In the genomic region with DNA sequence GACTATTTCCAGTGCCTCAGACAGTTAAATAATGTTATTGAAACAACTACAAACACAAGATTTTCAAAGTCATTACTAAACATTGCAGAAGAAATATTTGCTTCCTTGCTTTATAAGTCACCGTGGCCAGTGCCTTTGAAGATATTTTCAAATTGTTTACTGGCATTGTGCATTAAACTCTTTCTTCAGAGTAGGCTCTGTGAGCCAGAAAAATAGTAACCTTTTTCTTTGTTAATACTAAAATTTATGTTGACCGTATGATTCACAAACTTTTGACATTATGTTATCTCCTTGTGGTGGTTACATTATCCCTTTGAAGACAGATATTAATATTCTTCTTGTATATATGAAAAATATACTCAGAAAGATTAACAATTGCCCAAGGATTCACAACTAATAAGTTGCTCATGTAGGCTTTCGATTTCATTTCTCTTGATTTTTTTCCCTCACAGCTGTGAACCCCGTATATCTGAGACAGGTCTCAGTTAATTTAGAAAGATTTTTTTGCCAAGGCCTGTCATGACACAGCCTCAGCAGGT, we compare ENCODE assay signal across 1 cellular context.
TF ChIP-seq lines count a peak whose summit lies in the region.

No MANE protein-coding gene starts in this region.

TF ChIP-seq in IMR-90, 13 proteins besides CTCF, POLR2A, EP300 and RAD21:
- no peak for TF ChIP-seq CHD1 (IDR thresholded peaks at IDR 0.05; ENCODE audit: low read depth, low read length)
- no peak for TF ChIP-seq MXI1 (IDR thresholded peaks at IDR 0.05; ENCODE audit: borderline replicate concordance, low read depth, low read length)
- no peak for TF ChIP-seq SMC3 (IDR thresholded peaks at IDR 0.05; ENCODE audit: low read depth, low read length)
- TF ChIP-seq, protein P1, sequence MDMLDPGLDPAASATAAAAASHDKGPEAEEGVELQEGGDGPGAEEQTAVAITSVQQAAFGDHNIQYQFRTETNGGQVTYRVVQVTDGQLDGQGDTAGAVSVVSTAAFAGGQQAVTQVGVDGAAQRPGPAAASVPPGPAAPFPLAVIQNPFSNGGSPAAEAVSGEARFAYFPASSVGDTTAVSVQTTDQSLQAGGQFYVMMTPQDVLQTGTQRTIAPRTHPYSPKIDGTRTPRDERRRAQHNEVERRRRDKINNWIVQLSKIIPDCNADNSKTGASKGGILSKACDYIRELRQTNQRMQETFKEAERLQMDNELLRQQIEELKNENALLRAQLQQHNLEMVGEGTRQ (IDR thresholded peaks at IDR 0.05; ENCODE audit: low read depth, low read length) = no peak
- TF ChIP-seq FOS (IDR thresholded peaks at IDR 0.05; ENCODE audit: low read depth, low read length) = no peak
- no peak for TF ChIP-seq RCOR1 (IDR thresholded peaks at IDR 0.05; ENCODE audit: insufficient replicate concordance, low read length)
- TF ChIP-seq MAFK (IDR thresholded peaks at IDR 0.05; ENCODE audit: low read depth, low read length) = no peak
- TF ChIP-seq NFE2L2 (IDR thresholded peaks at IDR 0.05; ENCODE audit: low read depth, low read length) = no peak
- no peak for TF ChIP-seq CEBPB (IDR thresholded peaks at IDR 0.05; ENCODE audit: low read depth, low read length)
- TF ChIP-seq MAZ (IDR thresholded peaks at IDR 0.05; ENCODE audit: borderline replicate concordance, low read depth, low read length) = no peak
- TF ChIP-seq RFX5 (IDR thresholded peaks at IDR 0.05; ENCODE audit: low read depth, low read length) = no peak
- TF ChIP-seq, protein P2, sequence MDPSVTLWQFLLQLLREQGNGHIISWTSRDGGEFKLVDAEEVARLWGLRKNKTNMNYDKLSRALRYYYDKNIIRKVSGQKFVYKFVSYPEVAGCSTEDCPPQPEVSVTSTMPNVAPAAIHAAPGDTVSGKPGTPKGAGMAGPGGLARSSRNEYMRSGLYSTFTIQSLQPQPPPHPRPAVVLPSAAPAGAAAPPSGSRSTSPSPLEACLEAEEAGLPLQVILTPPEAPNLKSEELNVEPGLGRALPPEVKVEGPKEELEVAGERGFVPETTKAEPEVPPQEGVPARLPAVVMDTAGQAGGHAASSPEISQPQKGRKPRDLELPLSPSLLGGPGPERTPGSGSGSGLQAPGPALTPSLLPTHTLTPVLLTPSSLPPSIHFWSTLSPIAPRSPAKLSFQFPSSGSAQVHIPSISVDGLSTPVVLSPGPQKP (IDR thresholded peaks at IDR 0.05; ENCODE audit: borderline replicate concordance, low read depth, low read length) = no peak
- TF ChIP-seq BHLHE40 (IDR thresholded peaks at IDR 0.05; ENCODE audit: low read depth, low read length) = no peak
